Comparison of ENCODE assay signal across 10 cellular contexts in the genomic region with DNA sequence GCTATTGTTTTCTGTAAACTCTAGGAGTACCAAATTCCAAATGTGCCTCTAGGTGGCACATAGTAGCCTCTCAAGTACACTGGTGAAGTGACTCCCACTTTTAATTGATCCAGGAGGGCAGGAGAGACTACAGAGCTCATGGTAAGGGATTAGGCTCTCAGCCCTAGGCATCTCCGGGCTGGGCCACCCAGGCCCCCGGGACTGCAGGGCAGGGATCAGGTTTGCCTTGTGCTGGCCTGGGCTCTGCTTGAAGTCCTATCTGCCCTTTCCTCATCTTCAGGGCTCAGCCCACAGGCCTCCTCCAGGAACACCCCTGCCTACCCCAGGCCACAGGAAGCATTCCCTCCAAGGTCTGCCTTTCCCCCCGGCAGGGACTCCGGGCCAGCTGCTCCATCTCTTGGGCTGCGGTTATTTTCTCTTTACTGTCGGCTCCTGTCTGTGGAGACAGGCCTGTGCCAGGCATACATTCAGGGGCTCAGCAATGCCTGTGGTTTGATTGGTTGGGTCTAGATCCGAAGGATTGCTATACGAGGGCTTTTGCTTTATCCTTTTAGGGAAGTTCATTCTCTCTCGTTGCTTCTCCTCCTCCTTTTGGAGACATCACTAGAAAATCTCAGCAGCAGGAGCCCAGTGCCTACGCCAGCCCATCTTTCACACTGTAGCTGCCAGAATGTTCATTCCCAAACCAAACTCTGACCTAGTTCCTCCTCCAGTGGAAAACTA. TPM values are rescaled to one million over a fixed set of nuclear protein-coding genes. Genes with fewer than 3 reads are reported as not detected.
A peak's percentile ranks its signal among the peaks of the same experiment; 100 is the strongest.
DNase-seq lines count a peak whose midpoint lies in the region; ATAC-seq lines count a peak whose summit lies in the region.
"Had no signal": no experiment of that assay in that cellular context is flagged by ENCODE, and none has a peak within 500 bp of the region (broad histone marks: within the 10 kb centered on the region; RNA-seq: fewer than 3 reads in every experiment).

No MANE protein-coding gene starts in this region.

- H3K9me3 Mint-ChIP-seq in CD4-positive, alpha-beta memory T cell = no peaks in the 10 kb centered on the region
- H3K9me3 Mint-ChIP-seq: activated naive CD4-positive, alpha-beta T cell treated with anti-CD3 and anti-CD28 coated beads, Interleukin-2, amount 50 U/mL, for 24 hours had no signal

- H3K4me3 ChIP-seq in ACC112 (ENCODE audit: low read depth, low read length) (no peak overlapping the region), HUES6 (ENCODE audit: low read depth, low read length) (no peak overlapping the region)
- H3K4me3 ChIP-seq in CD4-positive, alpha-beta memory T cell (ENCODE audit: low read length in 2 of 2) = no peak overlapping the region

- H3K9ac ChIP-seq in HUES6 (ENCODE audit: low read length) = peak overlapping the region; percentile 62

- no peak overlapping the region for H3K4me3 Mint-ChIP-seq in CD4-positive, alpha-beta memory T cell
- H3K4me3 Mint-ChIP-seq: activated naive CD4-positive, alpha-beta T cell treated with anti-CD3 and anti-CD28 coated beads, Interleukin-2, amount 50 U/mL, for 24 hours had no signal

- CTCF ChIA-PET in CD4-positive, alpha-beta memory T cell (lab: Charles Lee; ENCODE audit: partially characterized antibody) = interaction anchor here (0.8 to 3.1 kb wide), 5 partner anchors 11 to 78 kb away, joined by 3 to 18 read pairs (median 4); no protein-coding TSS in a partner anchor

- H3K79me2 ChIP-seq in ACC112 (ENCODE audit: control insufficient read depth, insufficient read depth, low read length, unreplicated experiment) = peaks cover 55% of the 10 kb centered on the region

- intact Hi-C loops in CD4-positive, alpha-beta memory T cell (cut with micrococcal nuclease) = no loop called here

- POLR2A ChIA-PET in CD4-positive, alpha-beta memory T cell (lab: Charles Lee; ENCODE audit: partially characterized antibody) = no interaction called here

- peaks cover 54% of the 10 kb centered on the region for H3K4me1 ChIP-seq in ACC112 (ENCODE audit: control insufficient read depth, insufficient read depth, low read length, unreplicated experiment)
- H3K4me1 ChIP-seq in HUES6 (ENCODE audit: control insufficient read depth, insufficient read depth, low read length) = peaks cover 32% of the 10 kb centered on the region
- no peaks in the 10 kb centered on the region for H3K4me1 ChIP-seq in CD4-positive, alpha-beta memory T cell (ENCODE audit: insufficient read depth, low read length)

- ATAC-seq in HG02970 (IDR thresholded peaks at IDR 0.05; ENCODE audit: low FRiP score, unreplicated experiment) (no peak), GM19395 (IDR thresholded peaks at IDR 0.05; ENCODE audit: unreplicated experiment) (no peak), GM18520 (IDR thresholded peaks at IDR 0.05; ENCODE audit: unreplicated experiment) (no peak)

- H3K27me3 ChIP-seq in ACC112 (ENCODE audit: insufficient read depth, low read length) (no peaks in the 10 kb centered on the region), HUES6 (ENCODE audit: control insufficient read depth, insufficient read depth, low read length) (no peaks in the 10 kb centered on the region)
- peaks cover 4% of the 10 kb centered on the region for H3K27me3 ChIP-seq in CD4-positive, alpha-beta memory T cell (ENCODE audit: insufficient read depth, low read length)

- no peaks in the 10 kb centered on the region for H3K36me3 Mint-ChIP-seq in CD4-positive, alpha-beta memory T cell
- H3K36me3 Mint-ChIP-seq: activated naive CD4-positive, alpha-beta T cell treated with anti-CD3 and anti-CD28 coated beads, Interleukin-2, amount 50 U/mL, for 24 hours had no signal

- H3K36me3 ChIP-seq in ACC112 (ENCODE audit: insufficient read depth, low read length) = no peaks in the 10 kb centered on the region
- no peaks in the 10 kb centered on the region for H3K36me3 ChIP-seq in HUES6 (ENCODE audit: control insufficient read depth, insufficient read depth, low read length)
- no peaks in the 10 kb centered on the region for H3K36me3 ChIP-seq in CD4-positive, alpha-beta memory T cell (ENCODE audit: insufficient read depth, low read length)

- no peak overlapping the region for H3K27ac Mint-ChIP-seq in CD4-positive, alpha-beta memory T cell
- H3K27ac Mint-ChIP-seq: activated naive CD4-positive, alpha-beta T cell treated with anti-CD3 and anti-CD28 coated beads, Interleukin-2, amount 50 U/mL, for 24 hours had no signal

- H3K27ac ChIP-seq in ACC112 (ENCODE audit: low read depth, low read length) = peak overlapping the region; percentile 33
- peak overlapping the region; percentile 11; the same call in 1 of the 2 replicates for H3K27ac ChIP-seq in HUES6 (ENCODE audit: low read depth, low read length)
- H3K27ac ChIP-seq in CD4-positive, alpha-beta memory T cell (ENCODE audit: low read depth, low read length) = no peak overlapping the region

- 0 out of 2 replicates have a peak, but pooled peaks cover 4% of the 10 kb centered on the region for H3K9me3 ChIP-seq in HUES6 (ENCODE audit: control insufficient read depth, insufficient read depth, low read depth, low read length)
- no peaks in the 10 kb centered on the region for H3K9me3 ChIP-seq in CD4-positive, alpha-beta memory T cell (ENCODE audit: control insufficient read depth in 1 of 2, low read length in 2 of 2)

- H3K27me3 Mint-ChIP-seq in CD4-positive, alpha-beta memory T cell = peaks cover 0 to 5% of the 10 kb centered on the region in 2 donors

- peak overlapping the region; percentile 66 for H2AFZ ChIP-seq in ACC112 (ENCODE audit: low read length, unreplicated experiment)

- DNase-seq in cerebellar nuclear complex (lab: John Stamatoyannopoulos, UW) (peak; percentile 70 to 74), lung microvascular endothelial cell (ENCODE audit: low read depth in 2 of 2) (peak; percentile 17 to 28)
- no peak for DNase-seq in CD4-positive, alpha-beta memory T cell
- DNase-seq: NCI-H187 treated with DMSO at 0.1 percent for 48 hours had no signal

- no peaks in the 10 kb centered on the region for H3K4me1 Mint-ChIP-seq in CD4-positive, alpha-beta memory T cell
- H3K4me1 Mint-ChIP-seq: activated naive CD4-positive, alpha-beta T cell treated with anti-CD3 and anti-CD28 coated beads, Interleukin-2, amount 50 U/mL, for 24 hours had no signal

RNA-seq across cellular contexts. Expression of a gene that starts 32.8 kb away (rescaled TPM):
- total RNA-seq in lung microvascular endothelial cell = 17.0 and 24.8 TPM in 2 replicates
- total RNA-seq in CD4-positive, alpha-beta memory T cell = 1 to 10 TPM; 1.3 to 2.4 TPM
- 1 to 10 TPM in 1 of 2 donors, under 1 TPM in 1; 0.75 to 1.5 TPM for polyA plus RNA-seq in CD4-positive, alpha-beta memory T cell

Comparison
In these comparisons a context has a peak if more than half of its experiments do, and no peak if none do; other contexts are left out.
1. DNase-seq: peak in cerebellar nuclear complex (2 of 2) and lung microvascular endothelial cell (2 of 2); none in CD4-positive, alpha-beta memory T cell (0 of 5).